8 cellular contexts compared by ENCODE assay signal in the genomic region with DNA sequence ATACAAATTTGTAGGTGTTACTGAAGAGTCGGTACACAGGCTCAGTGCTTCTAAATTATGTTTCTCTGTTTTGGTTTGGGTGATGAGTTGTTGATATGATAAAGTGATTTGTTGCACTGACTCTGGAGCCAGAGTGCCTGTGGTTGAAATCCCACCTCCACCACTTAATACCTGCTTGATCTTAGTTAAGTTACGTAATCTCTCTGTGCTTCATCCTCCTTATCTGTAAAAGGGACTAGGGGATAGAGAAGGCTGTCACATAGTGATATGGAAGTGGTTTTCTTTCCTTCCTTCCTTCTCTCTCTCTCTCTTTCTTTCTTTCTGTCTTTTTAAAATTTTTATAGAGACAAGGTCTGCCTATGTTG. TPM values are rescaled to one million over a fixed set of nuclear protein-coding genes. Genes with fewer than 3 reads are reported as not detected.
DNase-seq lines count a peak whose midpoint lies in the region; ATAC-seq, FAIRE-seq and TF ChIP-seq lines count a peak whose summit lies in the region.

No MANE protein-coding gene starts in this region.

- H3K27me3 ChIP-seq in heart right ventricle: no peaks in the 10 kb centered on the region
- no peaks in the 10 kb centered on the region for H3K27me3 ChIP-seq in astrocyte (ENCODE audit: insufficient read depth, low read length)
- H3K27me3 ChIP-seq in mononuclear cell (ENCODE audit: insufficient read depth, low read length): no peaks in the 10 kb centered on the region
- no peaks in the 10 kb centered on the region for H3K27me3 ChIP-seq in uterus

- peak overlapping the region; percentile 81 for H2AFZ ChIP-seq in astrocyte (ENCODE audit: low read depth, low read length)

- intact Hi-C loops in heart right ventricle (cut with DNase I) (loop anchor here in 1 of 10 donors (2.0 kb wide), 1 partner anchor 68 kb away; a partner anchor contains a TSS), cardiac septum (cut with DNase I) (loop anchor here (2.0 kb wide), 1 partner anchor 50 kb away; no protein-coding TSS in a partner anchor), uterus (cut with DNase I; ENCODE audit: low total_unique reads) (no loop called here)

- peak overlapping the region; percentile 100 for H3K4me2 ChIP-seq in astrocyte (ENCODE audit: low read length)

- H4K20me1 ChIP-seq in astrocyte (ENCODE audit: insufficient read depth, low read length): peaks cover 37% of the 10 kb centered on the region

- H3K4me3 Mint-ChIP-seq in astrocyte (ENCODE audit: unreplicated experiment): peak overlapping the region; percentile 79

- no peak for ATAC-seq in heart right ventricle
- no peak for ATAC-seq in HG02763 (IDR thresholded peaks at IDR 0.05; ENCODE audit: unreplicated experiment)
- ATAC-seq in GM21529 (IDR thresholded peaks at IDR 0.05; ENCODE audit: unreplicated experiment): no peak

- TF ChIP-seq POLR2A in uterus (IDR thresholded peaks at IDR 0.05): no peak

- TF ChIP-seq CTCF in heart right ventricle (IDR thresholded peaks at IDR 0.05) (no peak), astrocyte (IDR thresholded peaks at IDR 0.05; ENCODE audit: insufficient read depth, low read depth, low read length) (no peak), uterus (IDR thresholded peaks at IDR 0.05) (no peak)

- FAIRE-seq in astrocyte (lab: Jason Lieb, UNC) (no peak), GM19239 (lab: Jason Lieb, UNC) (no peak)

- H3K4me1 ChIP-seq in heart right ventricle: peaks cover 10 to 44% (median 33%) of the 10 kb centered on the region in 9 donors
- peaks cover 9% of the 10 kb centered on the region for H3K4me1 ChIP-seq in astrocyte (ENCODE audit: insufficient read depth, low read length)
- H3K4me1 ChIP-seq in mononuclear cell (ENCODE audit: insufficient read depth, low read length): peaks cover 47% of the 10 kb centered on the region
- peaks cover 0 to 17% of the 10 kb centered on the region in 2 donors for H3K4me1 ChIP-seq in uterus

- H3K9me3 ChIP-seq in heart right ventricle (no peaks in the 10 kb centered on the region), astrocyte (ENCODE audit: insufficient read depth, low read depth, low read length) (no peaks in the 10 kb centered on the region), mononuclear cell (ENCODE audit: low read depth, low read length) (no peaks in the 10 kb centered on the region), uterus (no peaks in the 10 kb centered on the region)

- peak overlapping the region in 9 of 10 donors; percentile 79 to 96 (median 86) for H3K4me3 ChIP-seq in heart right ventricle
- peak overlapping the region; percentile 71 for H3K4me3 ChIP-seq in astrocyte (ENCODE audit: insufficient read depth, low read depth, low read length)
- H3K4me3 ChIP-seq in mononuclear cell (ENCODE audit: low read length): peak overlapping the region; percentile 89
- peak overlapping the region; percentile 39 to 89 for H3K4me3 ChIP-seq in uterus

- peak overlapping the region; percentile 92 for H3K9ac ChIP-seq in astrocyte (ENCODE audit: low read length)

- H3K27me3 Mint-ChIP-seq in astrocyte (ENCODE audit: low read depth, unreplicated experiment): no peaks in the 10 kb centered on the region

- peaks cover 39% of the 10 kb centered on the region for H3K79me2 ChIP-seq in astrocyte (ENCODE audit: insufficient read depth, low read length)

- peak overlapping the region; percentile 59 for H3K27ac Mint-ChIP-seq in astrocyte (ENCODE audit: unreplicated experiment)

- H3K36me3 Mint-ChIP-seq in astrocyte (ENCODE audit: low read depth, unreplicated experiment): peaks cover 3% of the 10 kb centered on the region

- H3K9me3 Mint-ChIP-seq in astrocyte (ENCODE audit: unreplicated experiment): no peaks in the 10 kb centered on the region

- DNase-seq in heart right ventricle: no peak
- no peak for DNase-seq in cardiac septum (ENCODE audit: low spot score)
- no peak for DNase-seq in astrocyte (ENCODE audit: low read depth)
- DNase-seq in uterus: no peak
- no peak for DNase-seq in GM19239 (ENCODE audit: insufficient read length, low spot score)

- 54 to 57% methylated on average over 2 of the region's 2 CpGs for WGBS in heart right ventricle, 2 donors

- peaks cover 14% of the 10 kb centered on the region for H3K4me1 Mint-ChIP-seq in astrocyte (ENCODE audit: low read depth, unreplicated experiment)

- peaks cover 0 to 20% (median 0%) of the 10 kb centered on the region in 9 donors for H3K36me3 ChIP-seq in heart right ventricle
- H3K36me3 ChIP-seq in astrocyte (ENCODE audit: insufficient read depth, low read length): peaks cover 3% of the 10 kb centered on the region
- no peaks in the 10 kb centered on the region for H3K36me3 ChIP-seq in uterus

- H3K27ac ChIP-seq in heart right ventricle: peak overlapping the region in 9 of 10 donors; percentile 91 to 97 (median 93)
- peak overlapping the region; percentile 14 for H3K27ac ChIP-seq in astrocyte (ENCODE audit: low read depth, low read length)
- H3K27ac ChIP-seq in uterus: peak overlapping the region; percentile 73 to 94

RNA-seq across cellular contexts. Expression of a gene that starts 0.7 kb away (rescaled TPM):
- 10 to 100 TPM in 7 of 10 donors, 1 to 10 TPM in 3; 8.2 to 13.6 (median 11.1) TPM for total RNA-seq in heart right ventricle
- 1 to 10 TPM; 8.3 to 9.7 TPM for polyA plus RNA-seq in heart right ventricle
- 12.1 TPM for total RNA-seq in cardiac septum
- 23.0 and 24.4 TPM in 2 replicates for total RNA-seq in astrocyte
- 22.6 TPM for total RNA-seq in mononuclear cell
- total RNA-seq in uterus: 10 to 100 TPM in 3 of 4 donors, 1 to 10 TPM in 1; 3.8 to 28.4 (median 15.6) TPM

RNA-seq across cellular contexts. Expression of a gene that starts 8.5 kb away (rescaled TPM):
- total RNA-seq in heart right ventricle: 10 to 100 TPM; 45.0 to 96.8 (median 59.5) TPM
- polyA plus RNA-seq in heart right ventricle: 10 to 100 TPM; 24.1 to 34.8 TPM
- 50.4 TPM for total RNA-seq in cardiac septum
- total RNA-seq in astrocyte: 20.0 and 22.6 TPM in 2 replicates
- total RNA-seq in mononuclear cell: 10.4 TPM
- 10 to 100 TPM; 10.6 to 29.8 (median 20.9) TPM for total RNA-seq in uterus

RNA-seq across cellular contexts. Expression of a gene that starts 55.7 kb away (rescaled TPM):
- 10 to 100 TPM; 39.2 to 63.8 (median 56.3) TPM for total RNA-seq in heart right ventricle
- polyA plus RNA-seq in heart right ventricle: 10 to 100 TPM; 21.9 to 22.9 TPM
- 53.6 TPM for total RNA-seq in cardiac septum
- total RNA-seq in astrocyte: 126 and 134 TPM in 2 replicates
- 59.0 TPM for total RNA-seq in mononuclear cell
- 100 to 1,000 TPM in 1 of 4 donors, 10 to 100 TPM in 3; 17.4 to 121 (median 43.8) TPM for total RNA-seq in uterus

Comparison
In these comparisons a context has a peak if more than half of its experiments do, and no peak if none do; other contexts are left out.
1. H3K27ac ChIP-seq: peak in every context shown above with its lines; median percentile 93 in heart right ventricle; 84 in uterus; 14 in astrocyte.